11 cellular contexts compared by ENCODE assay signal in the genomic region with DNA sequence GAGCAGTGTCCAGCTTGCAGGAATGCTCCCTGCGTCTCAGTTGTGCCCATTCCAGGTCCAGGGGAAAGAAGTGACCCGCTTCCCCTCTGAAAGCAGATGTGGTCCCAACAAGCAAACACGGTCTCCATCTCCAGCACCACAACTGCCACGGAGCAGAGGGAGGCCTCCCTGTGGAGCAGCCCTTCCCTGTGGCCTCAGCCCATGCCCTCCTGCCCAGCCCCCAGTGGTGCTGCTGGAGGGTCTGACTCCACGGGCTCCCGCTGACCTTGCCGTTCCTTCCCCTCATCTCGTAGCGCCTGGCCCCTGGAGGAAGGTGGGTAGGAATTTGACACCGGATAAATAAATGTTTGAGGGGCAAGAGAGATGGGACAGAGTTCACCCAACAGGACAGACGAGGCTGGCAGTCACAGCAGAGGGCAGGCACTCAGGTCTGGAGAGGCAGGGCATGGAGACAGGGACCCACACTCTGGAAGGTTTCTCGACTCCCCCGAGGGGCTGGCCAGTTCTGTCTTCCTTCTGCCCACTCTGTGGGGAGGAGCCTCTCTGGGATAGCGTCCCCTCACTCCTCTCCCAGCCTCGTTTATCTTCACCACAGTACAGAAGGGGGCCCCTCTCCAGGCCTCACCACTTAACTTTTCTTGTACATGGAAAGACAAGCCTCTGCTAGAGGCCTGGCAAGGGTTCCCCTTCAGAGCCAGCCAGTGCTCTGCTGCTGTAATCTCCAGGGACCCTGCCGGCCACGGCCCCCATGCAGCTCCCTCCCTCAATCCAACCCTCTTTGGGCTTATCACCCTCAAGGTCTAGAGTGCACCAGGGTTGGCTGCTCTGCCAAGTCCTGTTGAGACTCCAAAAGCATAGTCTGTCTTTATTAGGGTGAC. TPM values are rescaled to one million over a fixed set of nuclear protein-coding genes. Genes with fewer than 3 reads are reported as not detected.
DNase-seq lines count a peak whose midpoint lies in the region; TF ChIP-seq lines count a peak whose summit lies in the region.
"Had no signal": no experiment of that assay in that cellular context is flagged by ENCODE, and none has a peak within 500 bp of the region (broad histone marks: within the 10 kb centered on the region; RNA-seq: fewer than 3 reads in every experiment).

No MANE protein-coding gene starts in this region.

- H3K27me3 ChIP-seq in adipocyte (replicated peaks; ENCODE audit: control insufficient read depth, insufficient read depth, low read length) (no peaks in the 10 kb centered on the region), smooth muscle cell (ENCODE audit: low read depth) (no peaks in the 10 kb centered on the region)
- H3K27me3 ChIP-seq: foreskin keratinocyte had no signal

- DNase-seq in HFFc6 (no peak), adipocyte (ENCODE audit: low read depth) (no peak), immature natural killer cell (no peak), smooth muscle cell (lab: John Stamatoyannopoulos, UW; ENCODE audit: unreplicated experiment) (no peak), DMS 273 treated with DMSO at 0.1 percent for 48 hours (lab: John Stamatoyannopoulos, UW) (no peak), hypothalamus (lab: John Stamatoyannopoulos, UW) (no peak), kidney glomerular epithelial cell (lab: John Stamatoyannopoulos, UW) (no peak)
- DNase-seq: Caco-2, cerebellar nuclear complex, PC-3 had no signal

- no peak overlapping the region for H2AFZ ChIP-seq in smooth muscle cell (ENCODE audit: low read depth)

- H3K4me1 ChIP-seq in adipocyte (ENCODE audit: control insufficient read depth, insufficient read depth, low read length) (peaks cover 70% of the 10 kb centered on the region), smooth muscle cell (ENCODE audit: low read depth) (peaks cover 24% of the 10 kb centered on the region)
- H3K4me1 ChIP-seq: Caco-2 had no signal

- no peak overlapping the region for H3K4me3 Mint-ChIP-seq in HFFc6
- no peak overlapping the region for H3K4me3 Mint-ChIP-seq in immature natural killer cell

- H3K36me3 Mint-ChIP-seq in HFFc6 (ENCODE audit: low read depth) = peaks cover 29% of the 10 kb centered on the region
- peaks cover 19 to 25% (median 25%) of the 10 kb centered on the region in 3 donors for H3K36me3 Mint-ChIP-seq in immature natural killer cell

- no peaks in the 10 kb centered on the region; the same call in 1 of the 2 replicates for H3K27me3 Mint-ChIP-seq in HFFc6 (ENCODE audit: insufficient read depth)
- H3K27me3 Mint-ChIP-seq in immature natural killer cell (ENCODE audit: low read depth in 3 of 3) = peaks cover 0 to 1% (median 0%) of the 10 kb centered on the region in 3 donors

- WGBS in smooth muscle cell (ENCODE audit: low lambda C conversion rate) = 60% methylated on average over 16 of the region's 17 CpGs

- H3K36me3 ChIP-seq in adipocyte (ENCODE audit: control insufficient read depth, insufficient read depth, low read length, severe bottlenecking) = peaks cover 7% of the 10 kb centered on the region
- H3K36me3 ChIP-seq in smooth muscle cell (ENCODE audit: low read depth) = no peaks in the 10 kb centered on the region

- peaks cover 5% of the 10 kb centered on the region for H4K20me1 ChIP-seq in smooth muscle cell (ENCODE audit: low read depth)

- H3K4me1 Mint-ChIP-seq in HFFc6 (ENCODE audit: low read depth) = peaks cover 54% of the 10 kb centered on the region
- H3K4me1 Mint-ChIP-seq in immature natural killer cell = peaks cover 48 to 50% of the 10 kb centered on the region in 2 donors

- H3K9me3 Mint-ChIP-seq in HFFc6 = no peaks in the 10 kb centered on the region
- H3K9me3 Mint-ChIP-seq in immature natural killer cell = no peaks in the 10 kb centered on the region

- H3K9ac ChIP-seq in adipocyte (ENCODE audit: low read length) = peak overlapping the region; percentile 31
- H3K9ac ChIP-seq in smooth muscle cell (ENCODE audit: low read depth) = no peak overlapping the region

- H3F3A ChIP-seq in smooth muscle cell (ENCODE audit: low read depth) = peaks cover 34% of the 10 kb centered on the region

- H3K9me3 ChIP-seq in adipocyte (ENCODE audit: control insufficient read depth, low read length) (no peaks in the 10 kb centered on the region), smooth muscle cell (replicated peaks; ENCODE audit: low read depth) (no peaks in the 10 kb centered on the region)
- H3K9me3 ChIP-seq: Caco-2 had no signal

- H3K27ac Mint-ChIP-seq in HFFc6 (peak overlapping the region; percentile 69), immature natural killer cell (peak overlapping the region; percentile 17 to 95 (median 76))

- H3K4me3 ChIP-seq in adipocyte (ENCODE audit: low read length) (peak overlapping the region; percentile 17), smooth muscle cell (no peak overlapping the region)

- TF ChIP-seq CTCF in HFFc6 (IDR thresholded peaks at IDR 0.05) (no peak), smooth muscle cell (IDR thresholded peaks at IDR 0.05; ENCODE audit: borderline replicate concordance, insufficient read depth, poor library complexity, severe bottlenecking) (no peak)

- H3K27ac ChIP-seq in smooth muscle cell (ENCODE audit: low read depth) = peak overlapping the region; percentile 87
- H3K27ac ChIP-seq: foreskin keratinocyte had no signal

- peaks cover 38% of the 10 kb centered on the region for H3K79me2 ChIP-seq in smooth muscle cell (ENCODE audit: low read depth)

- H3K4me2 ChIP-seq in smooth muscle cell = peak overlapping the region; percentile 43

RNA-seq across cellular contexts. Expression of a gene that starts 7.5 kb away (rescaled TPM):
- total RNA-seq in HFFc6 (2021; fragmentation: NEBNext Ultra II Directional; extraction: Animal tissue kit (Norgen Biotek cat#: 25700)) = 10 to 100 TPM; 25.9 to 34.6 (median 30.0) TPM
- polyA plus RNA-seq in immature natural killer cell (10 to 100 TPM; 25.0 to 31.7 (median 30.9) TPM), smooth muscle cell (58.5 and 60.9 TPM in 2 replicates)
- 36.5 and 60.3 TPM in 2 replicates for total RNA-seq in smooth muscle cell

RNA-seq across cellular contexts. Expression of a gene that starts 44.1 kb away (rescaled TPM):
- 10 to 100 TPM; 19.0 to 26.6 (median 24.3) TPM for total RNA-seq in HFFc6 (2021; fragmentation: NEBNext Ultra II Directional; extraction: Animal tissue kit (Norgen Biotek cat#: 25700))
- 10 to 100 TPM; 33.1 to 65.7 (median 40.6) TPM for polyA plus RNA-seq in immature natural killer cell
- 8.9 and 19.0 TPM in 2 replicates for total RNA-seq in smooth muscle cell
- 25.4 and 34.1 TPM in 2 replicates for polyA plus RNA-seq in smooth muscle cell
